ENCODE assay signal across 24 cellular contexts in the genomic region with DNA sequence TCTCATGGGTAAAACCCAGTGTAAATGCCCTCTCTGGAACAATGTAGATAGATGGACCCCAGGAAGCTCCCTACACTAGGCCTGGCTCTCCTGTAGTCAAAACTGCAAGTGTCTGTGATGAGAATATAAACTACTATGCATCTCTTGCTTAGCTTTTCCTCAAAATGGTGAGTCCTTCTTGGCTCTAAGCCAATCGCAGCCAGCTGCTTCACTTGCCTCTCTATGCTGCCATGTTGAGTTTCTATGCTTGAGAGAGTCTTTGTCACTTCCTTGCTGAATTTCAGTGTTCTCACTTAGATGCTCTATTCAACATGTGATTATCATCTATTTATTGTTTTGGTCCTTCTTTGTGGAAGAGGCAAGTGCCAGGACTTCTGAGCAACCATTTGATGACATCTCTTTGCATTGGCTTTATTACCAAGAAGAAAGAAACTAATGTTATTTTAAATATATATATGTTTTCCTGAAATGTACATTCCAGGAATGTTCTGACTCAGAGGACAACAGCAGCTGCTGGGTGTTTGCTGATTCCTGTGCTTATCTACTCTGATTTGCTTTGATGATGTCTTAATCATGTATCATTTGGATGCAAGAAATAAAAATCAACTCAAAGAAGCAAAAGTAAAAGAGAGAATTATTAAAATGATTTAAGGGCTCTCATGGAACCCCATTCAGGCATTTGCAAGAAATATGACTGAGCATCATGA. TPM values are rescaled to one million over a fixed set of nuclear protein-coding genes. Genes with fewer than 3 reads are reported as not detected.
"Had no signal": no experiment of that assay in that cellular context is flagged by ENCODE, and none has a peak within 500 bp of the region (broad histone marks: within the 10 kb centered on the region; RNA-seq: fewer than 3 reads in every experiment).

No MANE protein-coding gene starts in this region.

- H3K27me3 ChIP-seq: upper lobe of right lung had no signal

- ATAC-seq: activated CD8-positive, alpha-beta memory T cell treated with anti-CD3 and anti-CD28 coated beads, Interleukin-2, amount 10 ng/mL, durations not matched to agents 7 days and 5 days; stimulated activated memory B cell treated with anti-CD40 and anti-IgM and Interleukin-4, amounts not matched to agents 10 μg/mL and 1 μg/mL and 100 μg/mL, for 72 hours had no signal

- H3K4me3 Mint-ChIP-seq: activated B cell treated with CpG ODN at 0.5 μM for 24 hours; activated CD4-positive, alpha-beta memory T cell treated with anti-CD3 and anti-CD28 coated beads, Interleukin-2, amount 10 ng/mL, durations not matched to agents 7 days and 5 days; activated CD8-positive, alpha-beta memory T cell treated with anti-CD3 and anti-CD28 coated beads, Interleukin-2, amount 10 ng/mL, durations not matched to agents 7 days and 5 days; activated naive CD8-positive, alpha-beta T cell treated with anti-CD3 and anti-CD28 coated beads for 36 hours; nephron progenitor cell; stimulated activated memory B cell treated with anti-CD40 and anti-IgM and Interleukin-4, amounts not matched to agents 10 μg/mL and 1 μg/mL and 100 μg/mL, for 72 hours; T-helper 2 cell treated with Interferon-gamma antibody and Interleukin-4, amounts not matched to agents 5 μg/mL and 100 μg/mL, for 36 hours had no signal

- H3K36me3 ChIP-seq: thoracic aorta, upper lobe of right lung had no signal

- H3K27ac Mint-ChIP-seq: activated B cell treated with CpG ODN at 0.5 μM for 24 hours; activated CD4-positive, alpha-beta memory T cell treated with anti-CD3 and anti-CD28 coated beads, Interleukin-2, amount 10 ng/mL, durations not matched to agents 7 days and 5 days; activated naive CD8-positive, alpha-beta T cell treated with anti-CD3 and anti-CD28 coated beads for 36 hours; nephron progenitor cell; progenitor cell of endocrine pancreas; stimulated activated memory B cell treated with anti-CD40 and anti-IgM and Interleukin-4, amounts not matched to agents 10 μg/mL and 1 μg/mL and 100 μg/mL, for 72 hours; T-helper 2 cell treated with Interferon-gamma antibody and Interleukin-4, amounts not matched to agents 5 μg/mL and 100 μg/mL, for 36 hours had no signal

- H3K27ac ChIP-seq: thoracic aorta, upper lobe of right lung had no signal

- H3K4me1 Mint-ChIP-seq: stimulated activated memory B cell treated with anti-CD40 and anti-IgM and Interleukin-4, amounts not matched to agents 10 μg/mL and 1 μg/mL and 100 μg/mL, for 72 hours had no signal

- FAIRE-seq: endometrium, frontal cortex, keratinocyte, small intestine had no signal

- DNase-seq: activated B cell treated with CpG ODN at 0.5 μM for 24 hours; activated CD4-positive, alpha-beta memory T cell treated with anti-CD3 and anti-CD28 coated beads, Interleukin-2, amount 10 ng/mL, durations not matched to agents 7 days and 5 days; activated CD4-positive, alpha-beta T cell treated with anti-CD3 and anti-CD28 coated beads for 48 hours; activated CD8-positive, alpha-beta memory T cell treated with anti-CD3 and anti-CD28 coated beads, Interleukin-2, amount 10 ng/mL, durations not matched to agents 7 days and 5 days; activated naive CD4-positive, alpha-beta T cell; activated naive CD8-positive, alpha-beta T cell treated with anti-CD3 and anti-CD28 coated beads for 36 hours; amniotic stem cell; hypothalamus; mammary epithelial cell; nephron progenitor cell; occipital lobe; small intestine; stimulated activated CD4-positive, alpha-beta T cell treated with anti-CD3 and anti-CD28 coated beads, Interleukin-4, amount 100 ng/mL, for 4 hours; upper lobe of right lung had no signal

- H3K4me3 ChIP-seq: thoracic aorta, upper lobe of right lung had no signal

- H3K9me3 ChIP-seq: upper lobe of right lung had no signal

RNA-seq across cellular contexts. Expression of a gene that starts 16.6 kb away (rescaled TPM):
- total RNA-seq: activated B cell treated with CpG ODN at 0.5 μM for 24 hours; activated CD4-positive, alpha-beta memory T cell treated with anti-CD3 and anti-CD28 coated beads, Interleukin-2, amount 10 ng/mL, durations not matched to agents 7 days and 5 days; activated CD8-positive, alpha-beta memory T cell treated with anti-CD3 and anti-CD28 coated beads, Interleukin-2, amount 10 ng/mL, durations not matched to agents 7 days and 5 days; activated naive CD8-positive, alpha-beta T cell treated with anti-CD3 and anti-CD28 coated beads for 36 hours; cardiac septum; frontal cortex; mammary epithelial cell; myocyte; occipital lobe; progenitor cell of endocrine pancreas; thoracic aorta; upper lobe of right lung had no signal
- polyA plus RNA-seq: esophagus, keratinocyte, mammary epithelial cell, small intestine had no signal

RNA-seq across cellular contexts. Expression of a gene that starts 46.3 kb away (rescaled TPM):
- total RNA-seq: frontal cortex had no signal

RNA-seq across cellular contexts. Expression of a gene that starts 55.2 kb away (rescaled TPM):
- total RNA-seq: activated B cell treated with CpG ODN at 0.5 μM for 24 hours; activated CD4-positive, alpha-beta memory T cell treated with anti-CD3 and anti-CD28 coated beads, Interleukin-2, amount 10 ng/mL, durations not matched to agents 7 days and 5 days; activated CD8-positive, alpha-beta memory T cell treated with anti-CD3 and anti-CD28 coated beads, Interleukin-2, amount 10 ng/mL, durations not matched to agents 7 days and 5 days; activated naive CD8-positive, alpha-beta T cell treated with anti-CD3 and anti-CD28 coated beads for 36 hours; cardiac septum; frontal cortex; mammary epithelial cell; myocyte; occipital lobe; progenitor cell of endocrine pancreas; thoracic aorta; upper lobe of right lung had no signal
- polyA plus RNA-seq: esophagus, keratinocyte, mammary epithelial cell, small intestine had no signal
